ENCODE assay signal across 16 cellular contexts in the genomic region with DNA sequence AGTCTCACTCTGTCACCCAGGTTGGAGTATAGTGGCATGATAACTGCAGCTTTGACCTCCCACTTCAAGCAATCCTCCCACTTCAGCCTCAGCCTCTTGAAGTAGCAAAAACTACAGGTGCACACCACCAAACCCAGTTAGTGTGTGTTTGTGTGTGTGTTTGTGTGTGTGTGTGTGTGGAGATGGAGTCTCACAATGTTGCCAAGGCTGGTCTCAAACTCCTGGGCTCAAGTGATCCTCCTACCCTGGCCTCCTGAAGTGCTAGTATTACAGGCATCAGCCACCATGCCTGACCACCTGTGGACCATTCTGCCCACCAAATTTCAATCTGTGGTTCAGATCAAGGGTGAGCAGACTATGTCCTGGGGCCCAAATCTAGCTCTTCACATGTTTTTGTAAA.
"Had no signal": no experiment of that assay in that cellular context is flagged by ENCODE, and none has a peak within 500 bp of the region (broad histone marks: within the 10 kb centered on the region; RNA-seq: fewer than 3 reads in every experiment).

No MANE protein-coding gene starts in this region.

- H3K27me3 ChIP-seq: body of pancreas, esophagus squamous epithelium, left lung, SJCRH30, thyroid gland had no signal

- DNase-seq: activated CD4-positive, alpha-beta T cell treated with anti-CD3 and anti-CD28 coated beads, Interleukin-2, amount 50 U/mL, for 48 hours; activated CD4-positive, CD25-positive, alpha-beta regulatory T cell treated with anti-CD3 and anti-CD28 coated beads, Interleukin-2, amount 50 U/mL, for 72 hours; activated naive CD4-positive, alpha-beta T cell treated with anti-CD3 and anti-CD28 coated beads, Interleukin-2, amount 50 U/mL, for 16 hours; amygdala; body of pancreas; caudate nucleus; esophagus squamous epithelium; hypothalamus; kidney; left lung; mesenchymal stem cell; SJCRH30; stimulated activated CD4-positive, alpha-beta T cell treated with anti-CD3 and anti-CD28 coated beads, Interleukin-12 subunit alpha, Interleukin-12 subunit beta, amount 100 ng/mL, for 4 hours; stimulated activated CD4-positive, alpha-beta T cell treated with anti-CD3 and anti-CD28 coated beads, Interleukin-2, amount 100 ng/mL, for 24 hours; thyroid gland had no signal

- H3K4me3 ChIP-seq: body of pancreas, coronary artery, esophagus squamous epithelium, left lung, SJCRH30, thyroid gland had no signal

- H3K27ac ChIP-seq: body of pancreas, coronary artery, esophagus squamous epithelium, left lung, SJCRH30, thyroid gland had no signal

- H3K9me3 ChIP-seq: body of pancreas, esophagus squamous epithelium, left lung, SJCRH30, thyroid gland had no signal

- H3K4me1 ChIP-seq: body of pancreas, SJCRH30, thyroid gland had no signal

- ATAC-seq: body of pancreas, left lung had no signal
